Comparison of ENCODE assay signal across 21 cellular contexts in genomic region chr15:98894312-98894711, GRCh38.
DNase-seq lines count a peak whose midpoint lies in the region; ATAC-seq and TF ChIP-seq lines count a peak whose summit lies in the region.
"Had no signal": no experiment of that assay in that cellular context is flagged by ENCODE, and none has a peak within 500 bp of the region (broad histone marks: within the 10 kb centered on the region; RNA-seq: fewer than 3 reads in every experiment).

No MANE protein-coding gene starts in this region.

- no peaks in the 10 kb centered on the region for H3K9me3 Mint-ChIP-seq in stimulated activated naive CD8-positive, alpha-beta T cell treated with anti-CD3 and anti-CD28 coated beads, Interleukin-15, amount 100 ng/mL, for 72 hours
- H3K9me3 Mint-ChIP-seq: CD8-positive, alpha-beta T cell; GM23338 had no signal

- no peak overlapping the region for H3K4me3 ChIP-seq in ACC112 (ENCODE audit: low read depth, low read length)
- no peak overlapping the region for H3K4me3 ChIP-seq in coronary artery
- H3K4me3 ChIP-seq in trophoblast cell (ENCODE audit: low read depth, low read length) = no peak overlapping the region
- H3K4me3 ChIP-seq: BLaER1 treated with 17β-estradiol and CSF1 and Interleukin-3, amounts not matched to agents 10 nM and 100 nM; GM23338; PC-9 had no signal

- H2BK120ac ChIP-seq in trophoblast cell (ENCODE audit: insufficient read depth, low read length, poor library complexity) = peak overlapping the region; percentile 69

- H4K12ac ChIP-seq in trophoblast cell (ENCODE audit: low read depth, low read length) = no peak overlapping the region

- H4K91ac ChIP-seq in trophoblast cell (ENCODE audit: low read depth, low read length) = peak overlapping the region; percentile 57

- H3K27me3 ChIP-seq in ACC112 (ENCODE audit: insufficient read depth, low read length) (no peaks in the 10 kb centered on the region), trophoblast cell (ENCODE audit: insufficient read depth, low read length) (no peaks in the 10 kb centered on the region)
- H3K27me3 ChIP-seq: BLaER1 treated with 17β-estradiol and CSF1 and Interleukin-3, amounts not matched to agents 10 nM and 100 nM had no signal

- H3K36me3 ChIP-seq in ACC112 (ENCODE audit: insufficient read depth, low read length) = no peaks in the 10 kb centered on the region
- peaks cover 9 to 12% of the 10 kb centered on the region in 2 experiments for H3K36me3 ChIP-seq in trophoblast cell (ENCODE audit: control insufficient read depth in 1 of 2, insufficient read depth in 2 of 2, low read length in 2 of 2)

- peak overlapping the region; percentile 37 for H3K14ac ChIP-seq in trophoblast cell (ENCODE audit: low read length)

- ATAC-seq in T-helper 17 cell (no peak), GM21723 (IDR thresholded peaks at IDR 0.05; ENCODE audit: unreplicated experiment) (no peak)
- no peak for ATAC-seq in stimulated activated naive CD8-positive, alpha-beta T cell treated with anti-CD3 and anti-CD28 coated beads, Interleukin-15, amount 100 ng/mL, for 72 hours
- ATAC-seq: CD8-positive, alpha-beta T cell; GM23338; HepG2 had no signal

- H3K4me2 ChIP-seq in trophoblast cell (ENCODE audit: low read length) = no peak overlapping the region
- H3K4me2 ChIP-seq: BLaER1 treated with 17β-estradiol and CSF1 and Interleukin-3, amounts not matched to agents 10 nM and 100 nM; GM23338; PC-9 had no signal

- TF ChIP-seq CTCF in coronary artery (IDR thresholded peaks at IDR 0.05) = no peak

- no peak overlapping the region for H3K4me3 Mint-ChIP-seq in T-helper 17 cell
- H3K4me3 Mint-ChIP-seq in stimulated activated naive CD8-positive, alpha-beta T cell treated with anti-CD3 and anti-CD28 coated beads, Interleukin-15, amount 100 ng/mL, for 72 hours = no peak overlapping the region
- H3K4me3 Mint-ChIP-seq: CD8-positive, alpha-beta T cell; GM23338 had no signal

- H3K18ac ChIP-seq in trophoblast cell (ENCODE audit: low read length) = no peak overlapping the region

- peak overlapping the region; percentile 69 for H4K8ac ChIP-seq in trophoblast cell (ENCODE audit: low read depth, low read length)

- H3K27ac Mint-ChIP-seq in T-helper 17 cell = peak overlapping the region; percentile 45
- H3K27ac Mint-ChIP-seq in stimulated activated naive CD8-positive, alpha-beta T cell treated with anti-CD3 and anti-CD28 coated beads, Interleukin-15, amount 100 ng/mL, for 72 hours = peak overlapping the region in 1 of 2 donors; percentile 48
- H3K27ac Mint-ChIP-seq: CD8-positive, alpha-beta T cell had no signal

- H3K4me1 ChIP-seq in ACC112 (ENCODE audit: control insufficient read depth, insufficient read depth, low read length, unreplicated experiment) (peaks cover 51% of the 10 kb centered on the region), trophoblast cell (ENCODE audit: control insufficient read depth in 1 of 2, insufficient read depth in 2 of 2, low read length in 2 of 2) (peaks cover 24 to 42% of the 10 kb centered on the region in 2 experiments)

- no peak overlapping the region for H3K4ac ChIP-seq in trophoblast cell (ENCODE audit: low read depth, low read length)

- peaks cover 2% of the 10 kb centered on the region for H3K36me3 Mint-ChIP-seq in T-helper 17 cell (ENCODE audit: low read depth)

- no CpG with 5 or more reads among the region's 4 CpGs for WGBS in trophoblast cell (ENCODE audit: extremely low coverage, insufficient coverage, insufficient read length)

- H2BK12ac ChIP-seq in trophoblast cell (ENCODE audit: low read length) = peak overlapping the region; percentile 84

- no peak overlapping the region for H3K9ac ChIP-seq in trophoblast cell (ENCODE audit: low read length)
- H3K9ac ChIP-seq: BLaER1 treated with 17β-estradiol and CSF1 and Interleukin-3, amounts not matched to agents 10 nM and 100 nM had no signal

- no peak overlapping the region for H3K23ac ChIP-seq in trophoblast cell (ENCODE audit: low read length)

- peak overlapping the region; percentile 49 for H2BK5ac ChIP-seq in trophoblast cell (ENCODE audit: low read depth, low read length, poor library complexity)

- H3K79me2 ChIP-seq in ACC112 (ENCODE audit: control insufficient read depth, insufficient read depth, low read length, unreplicated experiment) (peaks cover 27% of the 10 kb centered on the region), trophoblast cell (ENCODE audit: control insufficient read depth, insufficient read depth, low read length, poor library complexity) (peaks cover 18% of the 10 kb centered on the region)

- no peaks in the 10 kb centered on the region for H3K4me1 Mint-ChIP-seq in T-helper 17 cell
- no peaks in the 10 kb centered on the region for H3K4me1 Mint-ChIP-seq in stimulated activated naive CD8-positive, alpha-beta T cell treated with anti-CD3 and anti-CD28 coated beads, Interleukin-15, amount 100 ng/mL, for 72 hours

- H2AK5ac ChIP-seq in trophoblast cell (ENCODE audit: low read length) = peak overlapping the region; percentile 55

- peaks cover 57% of the 10 kb centered on the region for H3K79me1 ChIP-seq in trophoblast cell (ENCODE audit: low read length)

- H3K27me3 Mint-ChIP-seq in T-helper 17 cell = no peaks in the 10 kb centered on the region
- H3K27me3 Mint-ChIP-seq in stimulated activated naive CD8-positive, alpha-beta T cell treated with anti-CD3 and anti-CD28 coated beads, Interleukin-15, amount 100 ng/mL, for 72 hours = no peaks in the 10 kb centered on the region

- H3K27ac ChIP-seq in ACC112 (ENCODE audit: low read depth, low read length) = peak overlapping the region; percentile 99
- H3K27ac ChIP-seq in coronary artery = peak overlapping the region; percentile 19 to 23
- no peak overlapping the region for H3K27ac ChIP-seq in trophoblast cell (ENCODE audit: low read depth, low read length)
- H3K27ac ChIP-seq: BLaER1 treated with 17β-estradiol and CSF1 and Interleukin-3, amounts not matched to agents 10 nM and 100 nM; PC-9 had no signal

- H2AFZ ChIP-seq in ACC112 (ENCODE audit: low read length, unreplicated experiment) (no peak overlapping the region), trophoblast cell (ENCODE audit: insufficient read depth, low read length, poor library complexity) (no peak overlapping the region)
- H2AFZ ChIP-seq: GM23338, PC-9 had no signal

- DNase-seq in T-helper 17 cell = no peak
- no peak for DNase-seq in coronary artery (ENCODE audit: low spot score)
- DNase-seq in trophoblast cell = no peak
- no peak for DNase-seq in mucosa of gallbladder (ENCODE audit: low spot score)
- DNase-seq in stimulated activated naive CD8-positive, alpha-beta T cell treated with anti-CD3 and anti-CD28 coated beads, Interleukin-15, amount 100 ng/mL, for 72 hours = no peak
- no peak for DNase-seq in cerebellar cortex (ENCODE audit: low spot score)
- DNase-seq: Calu3; CD8-positive, alpha-beta T cell; GF-D8; HCEC 1CT; NCI-H1048; NCI-H1436; NCI-H2029; NCI-H345; NCI-H524 treated with DMSO at 0.1 percent for 48 hours; PC-9 had no signal

- H3K9me3 ChIP-seq in T-helper 17 cell (ENCODE audit: control insufficient read depth, low read length, poor library complexity, severe bottlenecking) = no peaks in the 10 kb centered on the region
- H3K9me3 ChIP-seq in trophoblast cell (ENCODE audit: insufficient read depth, low read depth, low read length) = peaks cover 3% of the 10 kb centered on the region
